14 cellular contexts compared by ENCODE assay signal in the genomic region with DNA sequence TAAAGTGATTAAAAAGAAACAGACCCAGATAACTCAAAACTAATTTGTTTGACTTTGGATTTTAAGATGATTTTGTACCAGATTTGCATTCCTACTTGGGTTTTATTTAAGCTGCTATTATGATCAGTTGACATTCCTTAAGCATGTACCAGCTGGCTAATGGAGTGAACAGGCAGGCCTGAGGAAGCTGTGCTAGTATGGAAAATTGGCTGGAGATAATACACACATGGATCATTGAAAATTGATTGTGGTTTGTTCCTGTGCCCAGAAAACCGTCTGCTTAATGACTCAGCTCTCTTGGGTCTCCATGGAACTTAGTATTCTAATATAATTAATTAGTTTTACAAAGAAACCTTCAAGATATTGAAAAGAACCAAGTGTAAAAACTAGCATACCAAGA. TPM values are rescaled to one million over a fixed set of nuclear protein-coding genes. Genes with fewer than 3 reads are reported as not detected.
DNase-seq lines count a peak whose midpoint lies in the region; ATAC-seq and TF ChIP-seq lines count a peak whose summit lies in the region.
"Had no signal": no experiment of that assay in that cellular context is flagged by ENCODE, and none has a peak within 500 bp of the region (broad histone marks: within the 10 kb centered on the region; RNA-seq: fewer than 3 reads in every experiment).

No MANE protein-coding gene starts in this region.

- DNase-seq in Ammon's horn (ENCODE audit: low spot score) = peak; percentile 40
- DNase-seq in NCI-H69 (lab: John Stamatoyannopoulos, UW) = peak; percentile 17
- DNase-seq in erythroblast (lab: John Stamatoyannopoulos, UW) = peak; percentile 31 to 32
- DNase-seq in myocyte (ENCODE audit: low read depth) = peak; percentile 26
- no peak for DNase-seq in testis
- no peak for DNase-seq in A172 (ENCODE audit: low spot score)
- no peak for DNase-seq in omental fat pad (ENCODE audit: low spot score)
- DNase-seq: activated naive CD4-positive, alpha-beta T cell treated with anti-CD3 and anti-CD28 coated beads for 36 hours; left ventricle myocardium inferior; NCI-H146; right cardiac atrium; RPMI8226 had no signal

- TF ChIP-seq CTCF in testis (IDR thresholded peaks at IDR 0.05) (no peak), omental fat pad (IDR thresholded peaks at IDR 0.05) (no peak)

- no peak for TF ChIP-seq POLR2A in erythroblast (IDR thresholded peaks at IDR 0.05; ENCODE audit: low read length)
- no peak for TF ChIP-seq POLR2A in testis (IDR thresholded peaks at IDR 0.05)

- no peaks in the 10 kb centered on the region for H3K9me3 ChIP-seq in testis

- H3K36me3 ChIP-seq in testis (ENCODE audit: low read depth, missing control alignments) = no peaks in the 10 kb centered on the region

- H3K4me1 ChIP-seq in testis = peaks cover 5% of the 10 kb centered on the region

- 19 to 32% methylated on average over 1 of the region's 1 CpG for WGBS in testis, 2 donors

- ATAC-seq in GM18867 (IDR thresholded peaks at IDR 0.05; ENCODE audit: unreplicated experiment) (no peak), omental fat pad (ENCODE audit: low FRiP score) (no peak)
- ATAC-seq: activated CD4-positive, CD25-positive, alpha-beta regulatory T cell treated with anti-CD3 and anti-CD28 coated beads, Interleukin-2, amount 50 U/mL, for 24 hours; right cardiac atrium had no signal

- intact Hi-C loops in testis (cut with DNase I; ENCODE audit: low total_unique reads) = no loop called here

- no peak overlapping the region for H3K27ac ChIP-seq in testis
- H3K27ac ChIP-seq: left ventricle myocardium inferior had no signal

- no peak overlapping the region for H3K4me3 ChIP-seq in testis
- H3K4me3 ChIP-seq: left ventricle myocardium inferior had no signal

- no peaks in the 10 kb centered on the region for H3K27me3 ChIP-seq in testis

RNA-seq across cellular contexts. Expression of gene POLR1D, which starts 22.6 kb away (rescaled TPM):
- total RNA-seq in myocyte (93.6 and 112 TPM in 2 replicates), testis (100 to 1,000 TPM; 126 to 136 TPM), omental fat pad (100 to 1,000 TPM in 1 of 4 donors, 10 to 100 TPM in 3; 69.0 to 110 (median 75.5) TPM)
- 74.7 TPM for polyA plus RNA-seq in myocyte (2012)
- 180 TPM for polyA plus RNA-seq in testis (ENCODE audit: insufficient read depth, low read depth, low replicate concordance)
- 86.6 and 88.3 TPM in 2 replicates for total RNA-seq in A172 (2014; rRNA removed; shearing (Covaris generic))

RNA-seq across cellular contexts. Expression of gene LNX2, which starts 24.0 kb away (rescaled TPM):
- total RNA-seq in myocyte (7.2 and 8.9 TPM in 2 replicates), testis (10 to 100 TPM; 34.6 to 39.6 TPM), omental fat pad (1 to 10 TPM; 5.0 to 6.6 (median 5.7) TPM)
- 2.9 TPM for polyA plus RNA-seq in myocyte (2012)
- polyA plus RNA-seq in testis (ENCODE audit: insufficient read depth, low read depth, low replicate concordance) = 22.5 TPM
- 7.0 and 8.5 TPM in 2 replicates for total RNA-seq in A172 (2014; rRNA removed; shearing (Covaris generic))

Comparison
In these comparisons a context has a peak if more than half of its experiments do, and no peak if none do; other contexts are left out.
1. DNase-seq: peak in Ammon's horn (single experiment), NCI-H69 (single experiment), erythroblast (2 of 2) and myocyte (single experiment); none in testis (single experiment), A172 (single experiment) and omental fat pad (single experiment).